Comparison of ENCODE assay signal across 13 cellular contexts in the genomic region with DNA sequence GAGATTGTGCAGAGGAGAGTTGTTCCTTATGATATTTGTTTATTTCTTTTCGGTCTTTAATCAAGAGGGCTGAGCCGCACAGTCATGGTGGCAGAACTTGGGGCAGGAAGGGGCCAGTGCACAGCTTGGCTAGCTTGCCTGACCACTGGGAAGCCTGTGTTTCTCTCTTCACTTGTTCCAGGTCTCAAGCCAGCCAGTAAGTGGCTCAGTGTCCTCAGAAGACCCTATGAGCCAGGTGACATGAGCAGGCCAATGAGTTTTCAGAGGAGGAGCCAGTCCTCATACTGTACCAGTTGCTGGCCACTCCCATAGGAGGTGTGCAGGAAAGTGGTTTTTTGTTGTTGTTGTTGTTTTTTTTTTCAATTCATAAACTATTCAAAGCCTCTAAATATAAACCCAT.
"Had no signal": no experiment of that assay in that cellular context is flagged by ENCODE, and none has a peak within 500 bp of the region (broad histone marks: within the 10 kb centered on the region; RNA-seq: fewer than 3 reads in every experiment).

No MANE protein-coding gene starts in this region.

- H3K36me3 ChIP-seq: left lung, right lobe of liver, vagina had no signal

- H3K4me3 ChIP-seq: heart left ventricle, left lung, right lobe of liver, tibial nerve, vagina had no signal

- H3K27me3 ChIP-seq: heart left ventricle, left lung, right lobe of liver, tibial nerve, vagina had no signal

- H3K9me3 ChIP-seq: heart left ventricle, left lung, right lobe of liver, tibial nerve, vagina had no signal

- DNase-seq: activated CD4-positive, alpha-beta memory T cell treated with anti-CD3 and anti-CD28 coated beads for 36 hours; activated effector memory CD4-positive, alpha-beta T cell treated with anti-CD3 and anti-CD28 coated beads, Interleukin-2, amount 50 U/mL, for 16 hours; activated T-cell treated with anti-CD3 and anti-CD28 coated beads, Interleukin-2, amount 50 U/mL, for 4 hours; aorta; heart left ventricle; islet precursor cell; left lung; occipital lobe; right lobe of liver had no signal

- ATAC-seq: activated T-cell treated with anti-CD3 and anti-CD28 coated beads, Interleukin-2, amount 50 U/mL, for 4 hours; left lung; natural killer cell treated with Interleukin-12 subunit alpha and Interleukin-12 subunit beta and Interleukin-15 and Interleukin-18, amount 100 ng/mL, for 72 hours; right lobe of liver; stimulated activated effector memory CD8-positive, alpha-beta T cell treated with anti-CD3 and anti-CD28 coated beads, Interleukin-12 subunit alpha, Interleukin-12 subunit beta, amount 100 ng/mL, for 72 hours had no signal

- H3K27ac ChIP-seq: left lung, right lobe of liver, tibial nerve, vagina had no signal
